Comparison of ENCODE assay signal across 8 cellular contexts in the genomic region with DNA sequence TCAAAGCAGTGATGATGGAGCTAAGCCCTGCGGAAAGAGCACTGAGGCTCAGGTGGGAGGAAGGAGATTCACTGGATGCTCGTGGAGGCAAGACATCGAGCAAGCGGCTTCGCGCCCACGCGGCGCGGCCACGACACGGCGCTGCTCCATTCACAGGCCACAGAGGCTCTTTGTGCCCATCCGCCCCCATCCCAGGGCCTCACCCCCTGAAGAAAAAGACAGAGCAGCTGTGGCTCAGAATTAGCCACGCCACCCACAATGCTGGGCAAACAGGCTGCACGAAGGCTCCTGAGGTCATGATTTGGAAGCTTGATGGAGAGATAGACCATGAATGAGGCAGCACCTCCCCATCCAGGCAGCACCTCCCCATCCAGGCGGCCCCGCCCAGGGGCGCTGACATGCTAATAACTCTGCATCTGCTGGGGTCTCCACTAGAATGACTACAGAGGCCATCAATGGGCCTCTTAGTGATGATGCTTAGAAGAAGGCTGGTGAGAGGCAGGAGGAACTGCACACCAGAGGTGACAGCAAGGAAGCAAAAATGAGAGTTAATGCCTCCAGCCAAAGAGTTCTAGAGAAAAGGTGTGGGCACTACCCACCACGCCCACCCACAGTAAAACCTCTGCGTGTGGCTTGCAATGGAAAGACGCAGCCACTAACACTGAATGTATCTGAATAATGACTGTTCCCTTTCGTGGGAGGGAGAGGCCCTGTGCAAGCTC. TPM values are rescaled to one million over a fixed set of nuclear protein-coding genes. Genes with fewer than 3 reads are reported as not detected.
DNase-seq lines count a peak whose midpoint lies in the region; ATAC-seq and TF ChIP-seq lines count a peak whose summit lies in the region.

No MANE protein-coding gene starts in this region.

- peaks cover 21% of the 10 kb centered on the region for H3K4me1 ChIP-seq in psoas muscle

- H3K4me3 ChIP-seq in AG04450 (ENCODE audit: low read depth, low read length): no peak overlapping the region
- H3K4me3 ChIP-seq in psoas muscle: no peak overlapping the region

- intact Hi-C loops in activated CD4-positive, alpha-beta T cell treated with anti-CD3 and anti-CD28 coated beads, Interleukin-2, amount 10 ng/mL, durations not matched to agents 24 days and 14 days (cut with micrococcal nuclease): loop anchor here (1.0 kb wide), 4 partner anchors 11 to 33 kb away; no protein-coding TSS in a partner anchor
- intact Hi-C loops in psoas muscle (cut with DNase I): no loop called here

- H3K36me3 Mint-ChIP-seq in activated CD4-positive, alpha-beta T cell treated with anti-CD3 and anti-CD28 coated beads, Interleukin-2, amount 10 ng/mL, durations not matched to agents 24 days and 14 days (ENCODE audit: low read depth): peaks cover 68% of the 10 kb centered on the region
- H3K36me3 Mint-ChIP-seq in endothelial cell (ENCODE audit: low read depth, unreplicated experiment): peaks cover 43% of the 10 kb centered on the region

- POLR2A ChIA-PET in AG04450 (lab: Yijun Ruan, JAX): interaction anchor here (0.7 to 1.6 kb wide), 9 partner anchors 8 to 147 kb away, joined by 3 to 6 read pairs (median 5); no protein-coding TSS in a partner anchor

- WGBS in psoas muscle, 3 donors: 54 to 78% (median 67%) methylated on average over 23 of the region's 23 CpGs

- H3K27me3 ChIP-seq in AG04450 (ENCODE audit: control insufficient read depth, insufficient read depth, low read length) (no peaks in the 10 kb centered on the region), psoas muscle (ENCODE audit: insufficient read depth in 3 of 3, low read length in 2 of 3) (no peaks in the 10 kb centered on the region)

- no peaks in the 10 kb centered on the region for H3K27me3 Mint-ChIP-seq in activated CD4-positive, alpha-beta T cell treated with anti-CD3 and anti-CD28 coated beads, Interleukin-2, amount 10 ng/mL, durations not matched to agents 24 days and 14 days
- H3K27me3 Mint-ChIP-seq in endothelial cell (ENCODE audit: unreplicated experiment): peaks cover 6% of the 10 kb centered on the region

- H3K27ac ChIP-seq in AG04450 (ENCODE audit: low read depth, low read length): peak overlapping the region; percentile 47
- H3K27ac ChIP-seq in psoas muscle: peak overlapping the region; percentile 30

- peak in 1 of 4 donors; percentile 7 for ATAC-seq in psoas muscle
- ATAC-seq in HG02623 (IDR thresholded peaks at IDR 0.05; ENCODE audit: unreplicated experiment): no peak

- TF ChIP-seq CTCF in AG04450 (IDR thresholded peaks at IDR 0.05; ENCODE audit: low read depth, low read length) (no peak), endothelial cell (IDR thresholded peaks at IDR 0.05; ENCODE audit: unreplicated experiment) (no peak), psoas muscle (IDR thresholded peaks at IDR 0.05) (no peak)

- DNase-seq in AG04450 (ENCODE audit: low read depth, low spot score) (no peak), endothelial cell (ENCODE audit: low spot score) (no peak), psoas muscle (no peak), RPMI8226 (no peak), T1000 (lab: John Stamatoyannopoulos, UW) (no peak), GF-D8 (lab: John Stamatoyannopoulos, UW) (no peak)
- DNase-seq in activated CD4-positive, alpha-beta T cell treated with anti-CD3 and anti-CD28 coated beads, Interleukin-2, amount 10 ng/mL, durations not matched to agents 24 days and 14 days: peak; percentile 71

- no peaks in the 10 kb centered on the region for H3K9me3 Mint-ChIP-seq in activated CD4-positive, alpha-beta T cell treated with anti-CD3 and anti-CD28 coated beads, Interleukin-2, amount 10 ng/mL, durations not matched to agents 24 days and 14 days
- no peaks in the 10 kb centered on the region for H3K9me3 Mint-ChIP-seq in endothelial cell (ENCODE audit: unreplicated experiment)

- CTCF ChIA-PET in AG04450 (lab: Charles Lee): interaction anchor here (0.7 to 1.1 kb wide), 3 partner anchors 13 to 126 kb away, joined by 3 to 6 read pairs (median 5); no protein-coding TSS in a partner anchor

- H3K36me3 ChIP-seq in psoas muscle (ENCODE audit: insufficient read depth in 1 of 2, low read depth in 1 of 2): peaks cover 0 to 96% of the 10 kb centered on the region in 2 donors

- H3K9me3 ChIP-seq in AG04450 (ENCODE audit: control insufficient read depth, insufficient read depth, low read length) (no peaks in the 10 kb centered on the region; the same call in 1 of the 2 replicates), psoas muscle (no peaks in the 10 kb centered on the region)

- peaks cover 65% of the 10 kb centered on the region for H3K4me1 Mint-ChIP-seq in activated CD4-positive, alpha-beta T cell treated with anti-CD3 and anti-CD28 coated beads, Interleukin-2, amount 10 ng/mL, durations not matched to agents 24 days and 14 days
- H3K4me1 Mint-ChIP-seq in endothelial cell (ENCODE audit: unreplicated experiment): peaks cover 42% of the 10 kb centered on the region

- H3K27ac Mint-ChIP-seq in activated CD4-positive, alpha-beta T cell treated with anti-CD3 and anti-CD28 coated beads, Interleukin-2, amount 10 ng/mL, durations not matched to agents 24 days and 14 days: peak overlapping the region; percentile 86
- peak overlapping the region; percentile 51 for H3K27ac Mint-ChIP-seq in endothelial cell (ENCODE audit: unreplicated experiment)

- H3K4me3 Mint-ChIP-seq in activated CD4-positive, alpha-beta T cell treated with anti-CD3 and anti-CD28 coated beads, Interleukin-2, amount 10 ng/mL, durations not matched to agents 24 days and 14 days: peak overlapping the region; percentile 57
- peak overlapping the region; percentile 70 for H3K4me3 Mint-ChIP-seq in endothelial cell (ENCODE audit: unreplicated experiment)

RNA-seq across cellular contexts. Expression of a gene that starts 43.5 kb away (rescaled TPM):
- 338 and 432 TPM in 2 replicates for polyA plus RNA-seq in AG04450 (2011; rRNA removed)
- polyA minus RNA-seq in AG04450 (2011; rRNA and poly(A)+ RNA removed): 1,487 and 1,729 TPM in 2 replicates
- 625 and 633 TPM in 2 replicates for total RNA-seq in activated CD4-positive, alpha-beta T cell treated with anti-CD3 and anti-CD28 coated beads, Interleukin-2, amount 10 ng/mL, durations not matched to agents 24 days and 14 days
- total RNA-seq in endothelial cell (ENCODE audit: unreplicated experiment): 931 TPM
- total RNA-seq in psoas muscle: 100 to 1,000 TPM in 3 of 4 donors, 10 to 100 TPM in 1; 92.0 to 214 (median 179) TPM
- 10 to 100 TPM; 35.6 to 89.3 (median 56.3) TPM for polyA plus RNA-seq in psoas muscle
